ENCODE assay signal across 7 cellular contexts in the genomic region with DNA sequence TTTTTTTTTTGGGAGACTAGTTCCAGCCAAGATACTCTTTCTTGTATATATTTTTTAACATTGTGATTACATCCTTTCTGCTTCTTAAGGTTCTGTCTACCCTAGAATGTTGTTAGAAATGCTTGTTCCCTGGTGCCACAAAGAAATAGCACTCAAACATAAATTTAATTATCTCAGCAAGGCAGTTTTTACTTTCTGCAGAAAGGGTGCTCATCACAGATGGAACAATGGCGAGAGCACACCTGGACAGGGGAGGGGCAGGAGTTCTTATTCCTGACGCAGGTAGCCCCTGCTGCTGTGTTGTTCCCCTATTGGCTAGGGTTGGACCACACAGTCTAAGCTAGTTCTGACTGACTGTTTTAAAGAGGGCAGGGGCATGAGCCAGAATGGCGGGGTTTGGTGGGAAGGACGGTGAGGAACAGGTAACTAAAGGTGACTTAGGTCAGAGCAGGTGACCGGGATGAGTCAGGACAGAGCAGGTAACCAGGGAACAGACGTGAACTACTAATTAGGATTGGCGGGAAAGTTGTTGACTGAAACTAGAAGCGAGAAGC.
DNase-seq lines count a peak whose midpoint lies in the region; ATAC-seq and TF ChIP-seq lines count a peak whose summit lies in the region.
"Not testable (repeated sequence)": the region's sequence is repeated elsewhere in the genome, so short reads cannot be mapped to it uniquely, and the experiment has no call there.

No MANE protein-coding gene starts in this region.

- H3K4me1 Mint-ChIP-seq in MCF 10A (ENCODE audit: insufficient read depth, unreplicated experiment), result peaks cover 55% of the 10 kb centered on the region

- not testable (repeated sequence) for H3K27me3 Mint-ChIP-seq in MCF 10A (ENCODE audit: insufficient read depth, unreplicated experiment)

- H3K9me3 Mint-ChIP-seq in MCF 10A (ENCODE audit: unreplicated experiment), result not testable (repeated sequence)

- H3K4me1 ChIP-seq in HEK293 (ENCODE audit: control insufficient read depth, insufficient read depth, low read length) (peaks cover 27% of the 10 kb centered on the region), SJSA1 (replicated peaks) (peaks cover 83% of the 10 kb centered on the region), lower lobe of right lung (peaks cover 81% of the 10 kb centered on the region), uterus (peaks cover 7 to 22% of the 10 kb centered on the region in 2 donors)

- H3K4me3 Mint-ChIP-seq in MCF 10A (ENCODE audit: unreplicated experiment), result not testable (repeated sequence)

- peak overlapping the region; percentile 78 for H3K27ac Mint-ChIP-seq in MCF 10A (ENCODE audit: low read depth, unreplicated experiment)

- not testable (repeated sequence) for H3K27ac ChIP-seq in HEK293 (ENCODE audit: extremely low read depth, low read depth, low read length)
- peak overlapping the region; percentile 22 for H3K27ac ChIP-seq in SJSA1
- H3K27ac ChIP-seq in lower lobe of right lung, result peak overlapping the region; percentile 5
- H3K27ac ChIP-seq in skin epidermis, result peak overlapping the region in 13 of 21 experiments; percentile 6 to 89 (median 41)
- H3K27ac ChIP-seq in uterus, result peak overlapping the region; percentile 19 to 28

- not testable (repeated sequence) for H3K4me3 ChIP-seq in HEK293 (ENCODE audit: low read depth, low read length); SJSA1; lower lobe of right lung; skin epidermis; uterus

- peak; percentile 18 for ATAC-seq in esophagus mucosa
- not testable (repeated sequence) for ATAC-seq in lower lobe of right lung

- CTCF ChIA-PET in HEK293 (lab: Yijun Ruan, JAX) (interaction anchor here (1.0 to 1.7 kb wide), 2 partner anchors 19 to 22 kb away, joined by 3 to 7 read pairs; no protein-coding TSS in a partner anchor), MCF 10A (lab: Yijun Ruan, JAX) (interaction anchor here (0.6 to 2.2 kb wide), 3 partner anchors 15 to 23 kb away, joined by 3 to 8 read pairs (median 5); no protein-coding TSS in a partner anchor)

- TF ChIP-seq CTCF in HEK293 (tag by site-specific recombination; IDR thresholded peaks at IDR 0.05); MCF 10A (IDR thresholded peaks at IDR 0.05; ENCODE audit: unreplicated experiment); lower lobe of right lung (IDR thresholded peaks at IDR 0.05); uterus (IDR thresholded peaks at IDR 0.05): not testable (repeated sequence)

- H3K36me3 Mint-ChIP-seq in MCF 10A (ENCODE audit: insufficient read depth, unreplicated experiment), result peaks cover 24% of the 10 kb centered on the region

- not testable (repeated sequence) for H3K27me3 ChIP-seq in SJSA1 (replicated peaks); lower lobe of right lung (ENCODE audit: low read depth); uterus

- not testable (repeated sequence) for BruUV-seq in MCF 10A (replicated peaks; lab: Mats Ljungman, UMichigan)

- POLR2A ChIA-PET in HEK293 (lab: Yijun Ruan, JAX); MCF 10A (lab: Yijun Ruan, JAX): not testable (repeated sequence)

- TF ChIP-seq POLR2A in uterus (IDR thresholded peaks at IDR 0.05), result not testable (repeated sequence)

- H3K9me3 ChIP-seq in HEK293 (ENCODE audit: control insufficient read depth, insufficient read depth, low read depth, low read length); SJSA1 (replicated peaks); lower lobe of right lung; uterus: not testable (repeated sequence)

- intact Hi-C loops in MCF 10A (cut with micrococcal nuclease); lower lobe of right lung (cut with DNase I); uterus (cut with DNase I; ENCODE audit: low total_unique reads): not testable (repeated sequence)

- not testable (repeated sequence) for H3K36me3 ChIP-seq in HEK293 (ENCODE audit: control insufficient read depth in 2 of 2, insufficient read depth in 1 of 2, low read length in 2 of 2); lower lobe of right lung; uterus
- H3K36me3 ChIP-seq in SJSA1, result peaks cover 15% of the 10 kb centered on the region

- DNase-seq in SJSA1 (ENCODE audit: low read depth in 1 of 2, low spot score in 2 of 2); MCF 10A (ENCODE audit: unreplicated experiment); lower lobe of right lung; uterus: not testable (repeated sequence)

TF ChIP-seq in HEK293, 187 proteins besides CTCF, POLR2A, EP300 and RAD21:
- TF ChIP-seq SETDB1 (IDR thresholded peaks at IDR 0.05; ENCODE audit: insufficient read length, low read length) (peak; percentile 94), TRIM28 (IDR thresholded peaks at IDR 0.05; ENCODE audit: borderline replicate concordance, low read length) (peak; percentile 59; the same call in 1 of the 2 replicates), ZNF561 (tag by site-specific recombination; IDR thresholded peaks at IDR 0.05; ENCODE audit: borderline replicate concordance) (peak; percentile 48; the same call in 1 of the 2 replicates)
